ENCODE assay signal across 1 cellular context in genomic region chr14:56686416-56686815, GRCh38.
TF ChIP-seq lines count a peak whose summit lies in the region.

No MANE protein-coding gene starts in this region.

TF ChIP-seq in liver, 16 proteins besides CTCF, POLR2A, EP300 and RAD21 (continued from another document):
- TF ChIP-seq, protein P1, sequence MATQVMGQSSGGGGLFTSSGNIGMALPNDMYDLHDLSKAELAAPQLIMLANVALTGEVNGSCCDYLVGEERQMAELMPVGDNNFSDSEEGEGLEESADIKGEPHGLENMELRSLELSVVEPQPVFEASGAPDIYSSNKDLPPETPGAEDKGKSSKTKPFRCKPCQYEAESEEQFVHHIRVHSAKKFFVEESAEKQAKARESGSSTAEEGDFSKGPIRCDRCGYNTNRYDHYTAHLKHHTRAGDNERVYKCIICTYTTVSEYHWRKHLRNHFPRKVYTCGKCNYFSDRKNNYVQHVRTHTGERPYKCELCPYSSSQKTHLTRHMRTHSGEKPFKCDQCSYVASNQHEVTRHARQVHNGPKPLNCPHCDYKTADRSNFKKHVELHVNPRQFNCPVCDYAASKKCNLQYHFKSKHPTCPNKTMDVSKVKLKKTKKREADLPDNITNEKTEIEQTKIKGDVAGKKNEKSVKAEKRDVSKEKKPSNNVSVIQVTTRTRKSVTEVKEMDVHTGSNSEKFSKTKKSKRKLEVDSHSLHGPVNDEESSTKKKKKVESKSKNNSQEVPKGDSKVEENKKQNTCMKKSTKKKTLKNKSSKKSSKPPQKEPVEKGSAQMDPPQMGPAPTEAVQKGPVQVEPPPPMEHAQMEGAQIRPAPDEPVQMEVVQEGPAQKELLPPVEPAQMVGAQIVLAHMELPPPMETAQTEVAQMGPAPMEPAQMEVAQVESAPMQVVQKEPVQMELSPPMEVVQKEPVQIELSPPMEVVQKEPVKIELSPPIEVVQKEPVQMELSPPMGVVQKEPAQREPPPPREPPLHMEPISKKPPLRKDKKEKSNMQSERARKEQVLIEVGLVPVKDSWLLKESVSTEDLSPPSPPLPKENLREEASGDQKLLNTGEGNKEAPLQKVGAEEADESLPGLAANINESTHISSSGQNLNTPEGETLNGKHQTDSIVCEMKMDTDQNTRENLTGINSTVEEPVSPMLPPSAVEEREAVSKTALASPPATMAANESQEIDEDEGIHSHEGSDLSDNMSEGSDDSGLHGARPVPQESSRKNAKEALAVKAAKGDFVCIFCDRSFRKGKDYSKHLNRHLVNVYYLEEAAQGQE (IDR thresholded peaks at IDR 0.05) = no peak
- TF ChIP-seq YY1 (IDR thresholded peaks at IDR 0.05) = no peak
